Comparison of ENCODE assay signal across 8 cellular contexts in genomic region chr11:76807206-76807875, GRCh38. TPM values are rescaled to one million over a fixed set of nuclear protein-coding genes. Genes with fewer than 3 reads are reported as not detected.
A peak's percentile ranks its signal among the peaks of the same experiment; 100 is the strongest.
DNase-seq lines count a peak whose midpoint lies in the region; ATAC-seq and TF ChIP-seq lines count a peak whose summit lies in the region.

No MANE protein-coding gene starts in this region.

- H3K36me3 Mint-ChIP-seq in stimulated activated memory B cell treated with anti-CD40 and anti-IgM and Interleukin-4, amounts not matched to agents 10 μg/mL and 1 μg/mL and 100 μg/mL, for 72 hours: no peaks in the 10 kb centered on the region

- no peak overlapping the region for H3K4me3 Mint-ChIP-seq in stimulated activated memory B cell treated with anti-CD40 and anti-IgM and Interleukin-4, amounts not matched to agents 10 μg/mL and 1 μg/mL and 100 μg/mL, for 72 hours

- H3K27me3 Mint-ChIP-seq in stimulated activated memory B cell treated with anti-CD40 and anti-IgM and Interleukin-4, amounts not matched to agents 10 μg/mL and 1 μg/mL and 100 μg/mL, for 72 hours: peaks cover 66% of the 10 kb centered on the region

- no peaks in the 10 kb centered on the region for H3K79me2 ChIP-seq in OCI-LY3 (ENCODE audit: low read length)

- H3K4me3 ChIP-seq in OCI-LY3 (ENCODE audit: low read length) (peak overlapping the region; percentile 60), epithelial cell of proximal tubule (ENCODE audit: low read depth, low read length) (peak overlapping the region; percentile 12), mucosa of rectum (ENCODE audit: low read length in 2 of 2) (peak overlapping the region; percentile 19 to 48)

- H3K4me2 ChIP-seq in OCI-LY3 (ENCODE audit: low read length): peak overlapping the region; percentile 79

- TF ChIP-seq CTCF in OCI-LY3 (IDR thresholded peaks at IDR 0.05; ENCODE audit: low read depth, low read length) (peak; percentile 92), epithelial cell of proximal tubule (conservative IDR thresholded peaks at IDR 0.05; ENCODE audit: low read depth, low read length) (peak; percentile 79)

- H3K4me1 ChIP-seq in OCI-LY3 (ENCODE audit: low read length) (peaks cover 15% of the 10 kb centered on the region), mucosa of rectum (ENCODE audit: control insufficient read depth in 2 of 2, insufficient read depth in 2 of 2, low read length in 2 of 2) (peaks cover 4 to 10% of the 10 kb centered on the region in 2 donors)

- H3K27ac Mint-ChIP-seq in stimulated activated memory B cell treated with anti-CD40 and anti-IgM and Interleukin-4, amounts not matched to agents 10 μg/mL and 1 μg/mL and 100 μg/mL, for 72 hours: no peak overlapping the region

- H3K27me3 ChIP-seq in OCI-LY3 (ENCODE audit: low read depth, low read length) (0 out of 2 replicates have a peak, but pooled peaks cover 6% of the 10 kb centered on the region), mucosa of rectum (ENCODE audit: control insufficient read depth in 2 of 2, insufficient read depth in 2 of 2, low read length in 2 of 2) (peaks cover 2% of the 10 kb centered on the region in 2 donors)

- H4K20me1 ChIP-seq in OCI-LY3 (ENCODE audit: insufficient read depth, low read length): no peaks in the 10 kb centered on the region

- H3K4me1 Mint-ChIP-seq in stimulated activated memory B cell treated with anti-CD40 and anti-IgM and Interleukin-4, amounts not matched to agents 10 μg/mL and 1 μg/mL and 100 μg/mL, for 72 hours: peaks cover 19% of the 10 kb centered on the region

- H3K27ac ChIP-seq in OCI-LY3 (ENCODE audit: low read length): no peak overlapping the region
- H3K27ac ChIP-seq in mucosa of rectum (ENCODE audit: low read depth in 2 of 2, low read length in 2 of 2): no peak overlapping the region

- H3K36me3 ChIP-seq in OCI-LY3 (replicated peaks; ENCODE audit: low read depth, low read length) (no peaks in the 10 kb centered on the region), mucosa of rectum (ENCODE audit: control insufficient read depth in 2 of 2, insufficient read depth in 2 of 2, low read length in 2 of 2) (no peaks in the 10 kb centered on the region)

- peak overlapping the region; percentile 84 for H2AFZ ChIP-seq in OCI-LY3 (ENCODE audit: low read depth, low read length)

- peak; percentile 65 for ATAC-seq in stimulated activated memory B cell treated with anti-CD40 and anti-IgM and Interleukin-4, amounts not matched to agents 10 μg/mL and 1 μg/mL and 100 μg/mL, for 72 hours
- ATAC-seq in HG03520 (IDR thresholded peaks at IDR 0.05; ENCODE audit: unreplicated experiment): no peak

- H3K9ac ChIP-seq in OCI-LY3 (ENCODE audit: low read length) (peak overlapping the region; percentile 31), mucosa of rectum (ENCODE audit: low read depth in 1 of 2, low read length in 2 of 2) (no peak overlapping the region)

- no peaks in the 10 kb centered on the region for H3K9me3 Mint-ChIP-seq in stimulated activated memory B cell treated with anti-CD40 and anti-IgM and Interleukin-4, amounts not matched to agents 10 μg/mL and 1 μg/mL and 100 μg/mL, for 72 hours

- peak; percentile 87 for DNase-seq in D341Med (ENCODE audit: low spot score)
- DNase-seq in HK-2 (ENCODE audit: unreplicated experiment): peak; percentile 41
- DNase-seq in activated CD8-positive, alpha-beta memory T cell treated with anti-CD3 and anti-CD28 coated beads, Interleukin-2, amount 50 U/mL, for 24 hours (ENCODE audit: extremely low read depth): peak; percentile 37
- no peak for DNase-seq in epithelial cell of proximal tubule (ENCODE audit: low read depth)

- no peaks in the 10 kb centered on the region for H3K9me3 ChIP-seq in OCI-LY3 (ENCODE audit: insufficient read depth, low read length)
- no peaks in the 10 kb centered on the region for H3K9me3 ChIP-seq in mucosa of rectum (ENCODE audit: control insufficient read depth in 2 of 2, low read length in 2 of 2)

RNA-seq across cellular contexts. Expression of gene TSKU, which starts 24.2 kb away (rescaled TPM):
- 18.3 and 23.4 TPM in 2 replicates for total RNA-seq in epithelial cell of proximal tubule

RNA-seq across cellular contexts. Expression of gene ACER3, which starts 53.4 kb away (rescaled TPM):
- total RNA-seq in epithelial cell of proximal tubule: 10.6 and 11.4 TPM in 2 replicates
